1 cellular context compared by ENCODE assay signal in genomic region chr11:45933131-45933821, GRCh38.
TF ChIP-seq lines count a peak whose summit lies in the region.

No MANE protein-coding gene starts in this region.

TF ChIP-seq in SK-N-SH, 30 proteins besides CTCF, POLR2A, EP300 and RAD21 (continued from another document):
- no peak for TF ChIP-seq USF1 (IDR thresholded peaks at IDR 0.05; ENCODE audit: borderline replicate concordance, low read depth)
